2 cellular contexts compared by ENCODE assay signal in genomic region chr1:1975535-1975934, GRCh38.
TF ChIP-seq lines count a peak whose summit lies in the region.

No MANE protein-coding gene starts in this region.

TF ChIP-seq in HepG2, 621 proteins besides CTCF, POLR2A, EP300 and RAD21:
- TF ChIP-seq NFE2L2 (IDR thresholded peaks at IDR 0.05; ENCODE audit: low read length) (peak; percentile 31; the same call in 1 of the 2 replicates), SATB2 (CRISPR knock-in tag; IDR thresholded peaks at IDR 0.05) (no peak), ZC3H4 (CRISPR knock-in tag; IDR thresholded peaks at IDR 0.05; ENCODE audit: borderline replicate concordance) (no peak)
TF ChIP-seq in HepG2: peak in this region for 1.

TF ChIP-seq in K562, 482 proteins besides CTCF, POLR2A, EP300 and RAD21:
- TF ChIP-seq MAFF (IDR thresholded peaks at IDR 0.05; ENCODE audit: low read length), result peak; percentile 40; the same call in 1 of the 2 replicates
- TF ChIP-seq MAFG (tag; conservative IDR thresholded peaks at IDR 0.05), result peak; percentile 82
- peak; percentile 67 for TF ChIP-seq C11orf30 (IDR thresholded peaks at IDR 0.05; ENCODE audit: low read depth)
- TF ChIP-seq NFE2 (IDR thresholded peaks at IDR 0.05; ENCODE audit: low read depth), result peak; percentile 69
- peak; percentile 86 for TF ChIP-seq ZNF316 (IDR thresholded peaks at IDR 0.05)
- no peak for TF ChIP-seq RBM25 (IDR thresholded peaks at IDR 0.05; ENCODE audit: low read depth, low read length, severe bottlenecking)
- no peak for TF ChIP-seq HMG20A (CRISPR knock-in tag; conservative IDR thresholded peaks at IDR 0.05)
